8 cellular contexts compared by ENCODE assay signal in genomic region chr5:115816226-115817042, GRCh38. TPM values are rescaled to one million over a fixed set of nuclear protein-coding genes. Genes with fewer than 3 reads are reported as not detected.
A peak's percentile ranks its signal among the peaks of the same experiment; 100 is the strongest.
DNase-seq lines count a peak whose midpoint lies in the region; ATAC-seq, FAIRE-seq and TF ChIP-seq lines count a peak whose summit lies in the region.

CDO1 (minus strand) TSS chr5:115816659; CDS start chr5:115816397, 262 bp downstream.

- peak within 1 kb of the TSS; percentile 62 for H3K4me3 Mint-ChIP-seq in CD4-positive, alpha-beta T cell
- peak within 1 kb of the TSS; percentile 58 for H3K4me3 Mint-ChIP-seq in activated T-helper 2 cell treated with anti-CD3 and anti-CD28 coated beads, Interferon-gamma antibody, Interleukin-2, Interleukin-4, amounts not matched to agents 10 μg/mL and 5 μg/mL and 100 μg/mL, durations not matched to agents 14 hours and 24 hours and 36 hours (ENCODE audit: low read depth)

- DNase-seq in CD4-positive, alpha-beta T cell: peak in 1 of 10 experiments; percentile 4
- peak; percentile 59 for DNase-seq in HTR-8/SVneo (ENCODE audit: insufficient read length, low spot score)
- peak; percentile 11 for DNase-seq in activated T-helper 2 cell treated with anti-CD3 and anti-CD28 coated beads, Interferon-gamma antibody, Interleukin-2, Interleukin-4, amounts not matched to agents 10 μg/mL and 5 μg/mL and 100 μg/mL, durations not matched to agents 14 hours and 24 hours and 36 hours (ENCODE audit: low spot score)
- peak; percentile 60 for DNase-seq in fibroblast of pulmonary artery (ENCODE audit: low read depth)
- DNase-seq in tibial artery: peak; percentile 74

- FAIRE-seq in HTR-8/SVneo (lab: Jason Lieb, UNC): peak; percentile 75

- no peak within 1 kb of the TSS for H3K27ac ChIP-seq in CD4-positive, alpha-beta T cell (ENCODE audit: low read depth, low read length)
- peak within 1 kb of the TSS; percentile 53 to 72 for H3K27ac ChIP-seq in tibial artery

- intact Hi-C loops in CD4-positive, alpha-beta T cell (cut with DNase I, micrococcal nuclease): no loop called here
- intact Hi-C loops in activated T-helper 2 cell treated with anti-CD3 and anti-CD28 coated beads, Interferon-gamma antibody, Interleukin-2, Interleukin-4, amounts not matched to agents 10 μg/mL and 5 μg/mL and 100 μg/mL, durations not matched to agents 14 hours and 24 hours and 36 hours (cut with micrococcal nuclease): no loop called here
- intact Hi-C loops in tibial artery (cut with DNase I; ENCODE audit: low total_unique reads): no loop called here

- H3K4me1 Mint-ChIP-seq in CD4-positive, alpha-beta T cell (ENCODE audit: low read depth): peaks cover 10% of the 10 kb centered on the region
- peaks cover 20% of the 10 kb centered on the region for H3K4me1 Mint-ChIP-seq in activated T-helper 2 cell treated with anti-CD3 and anti-CD28 coated beads, Interferon-gamma antibody, Interleukin-2, Interleukin-4, amounts not matched to agents 10 μg/mL and 5 μg/mL and 100 μg/mL, durations not matched to agents 14 hours and 24 hours and 36 hours (ENCODE audit: low read depth)

- peaks cover 68% of the 10 kb centered on the region for H3K27me3 ChIP-seq in CD4-positive, alpha-beta T cell (ENCODE audit: control insufficient read depth, insufficient read depth, low read length)
- H3K27me3 ChIP-seq in mucosa of stomach (ENCODE audit: control insufficient read depth, insufficient read depth, low read length) (peaks cover 48% of the 10 kb centered on the region), tibial artery (peaks cover 0 to 30% of the 10 kb centered on the region in 2 donors)

- no peak for ATAC-seq in CD4-positive, alpha-beta T cell (ENCODE audit: poor library complexity)
- ATAC-seq in GM21529 (IDR thresholded peaks at IDR 0.05; ENCODE audit: unreplicated experiment) (no peak), HG03135 (IDR thresholded peaks at IDR 0.05; ENCODE audit: unreplicated experiment) (no peak)

- H3K4me1 ChIP-seq in mucosa of stomach (ENCODE audit: control insufficient read depth, insufficient read depth, low read length) (peaks cover 11% of the 10 kb centered on the region), tibial artery (peaks cover 0 to 19% (median 11%) of the 10 kb centered on the region in 4 donors)

- no peaks in the 10 kb centered on the region for H3K36me3 Mint-ChIP-seq in CD4-positive, alpha-beta T cell (ENCODE audit: low read depth)
- H3K36me3 Mint-ChIP-seq in activated T-helper 2 cell treated with anti-CD3 and anti-CD28 coated beads, Interferon-gamma antibody, Interleukin-2, Interleukin-4, amounts not matched to agents 10 μg/mL and 5 μg/mL and 100 μg/mL, durations not matched to agents 14 hours and 24 hours and 36 hours (ENCODE audit: low read depth): peaks cover 3% of the 10 kb centered on the region

- H3K4me3 ChIP-seq in fibroblast of pulmonary artery (replicated peaks; ENCODE audit: low read depth, low read length): peak within 1 kb of the TSS; percentile 59
- H3K4me3 ChIP-seq in mucosa of stomach (ENCODE audit: low read length): peak within 1 kb of the TSS; percentile 34
- peak within 1 kb of the TSS; percentile 51 to 59 for H3K4me3 ChIP-seq in tibial artery

- H3K9ac ChIP-seq in mucosa of stomach (ENCODE audit: low read length): peak within 1 kb of the TSS; percentile 45

- H3K9me3 Mint-ChIP-seq in CD4-positive, alpha-beta T cell: no peaks in the 10 kb centered on the region
- H3K9me3 Mint-ChIP-seq in activated T-helper 2 cell treated with anti-CD3 and anti-CD28 coated beads, Interferon-gamma antibody, Interleukin-2, Interleukin-4, amounts not matched to agents 10 μg/mL and 5 μg/mL and 100 μg/mL, durations not matched to agents 14 hours and 24 hours and 36 hours: no peaks in the 10 kb centered on the region

- CTCF ChIA-PET in CD4-positive, alpha-beta T cell (lab: Charles Lee): no interaction called here

- POLR2A ChIA-PET in CD4-positive, alpha-beta T cell (lab: Charles Lee): no interaction called here

- TF ChIP-seq CTCF in CD4-positive, alpha-beta T cell (IDR thresholded peaks at IDR 0.05): no peak
- TF ChIP-seq CTCF in fibroblast of pulmonary artery (IDR thresholded peaks at IDR 0.05; ENCODE audit: low read length, missing control alignments) (no peak), tibial artery (IDR thresholded peaks at IDR 0.05) (no peak)

- H3K9me3 ChIP-seq in CD4-positive, alpha-beta T cell (ENCODE audit: control insufficient read depth, low read length): no peaks in the 10 kb centered on the region
- H3K9me3 ChIP-seq in mucosa of stomach (ENCODE audit: control insufficient read depth, low read length): no peaks in the 10 kb centered on the region
- H3K9me3 ChIP-seq in tibial artery: no peaks in the 10 kb centered on the region

- peaks cover 80% of the 10 kb centered on the region for H3K27me3 Mint-ChIP-seq in CD4-positive, alpha-beta T cell
- peaks cover 84% of the 10 kb centered on the region for H3K27me3 Mint-ChIP-seq in activated T-helper 2 cell treated with anti-CD3 and anti-CD28 coated beads, Interferon-gamma antibody, Interleukin-2, Interleukin-4, amounts not matched to agents 10 μg/mL and 5 μg/mL and 100 μg/mL, durations not matched to agents 14 hours and 24 hours and 36 hours (ENCODE audit: low read depth)

- H3K27ac Mint-ChIP-seq in CD4-positive, alpha-beta T cell: no peak within 1 kb of the TSS
- H3K27ac Mint-ChIP-seq in activated T-helper 2 cell treated with anti-CD3 and anti-CD28 coated beads, Interferon-gamma antibody, Interleukin-2, Interleukin-4, amounts not matched to agents 10 μg/mL and 5 μg/mL and 100 μg/mL, durations not matched to agents 14 hours and 24 hours and 36 hours: no peak within 1 kb of the TSS

- no peaks in the 10 kb centered on the region for H3K36me3 ChIP-seq in mucosa of stomach (ENCODE audit: control insufficient read depth, insufficient read depth, low read length)
- peaks cover 0 to 4% (median 0%) of the 10 kb centered on the region in 3 donors for H3K36me3 ChIP-seq in tibial artery

RNA-seq across cellular contexts. Expression of gene CDO1, which starts in this region (rescaled TPM):
- total RNA-seq in CD4-positive, alpha-beta T cell: under 1 TPM; 0.19 to 0.34 TPM
- 0.18 and 1.2 TPM in 2 replicates for total RNA-seq in activated T-helper 2 cell treated with anti-CD3 and anti-CD28 coated beads, Interferon-gamma antibody, Interleukin-2, Interleukin-4, amounts not matched to agents 10 μg/mL and 5 μg/mL and 100 μg/mL, durations not matched to agents 14 hours and 24 hours and 36 hours
